ENCODE assay signal across 19 cellular contexts in the genomic region with DNA sequence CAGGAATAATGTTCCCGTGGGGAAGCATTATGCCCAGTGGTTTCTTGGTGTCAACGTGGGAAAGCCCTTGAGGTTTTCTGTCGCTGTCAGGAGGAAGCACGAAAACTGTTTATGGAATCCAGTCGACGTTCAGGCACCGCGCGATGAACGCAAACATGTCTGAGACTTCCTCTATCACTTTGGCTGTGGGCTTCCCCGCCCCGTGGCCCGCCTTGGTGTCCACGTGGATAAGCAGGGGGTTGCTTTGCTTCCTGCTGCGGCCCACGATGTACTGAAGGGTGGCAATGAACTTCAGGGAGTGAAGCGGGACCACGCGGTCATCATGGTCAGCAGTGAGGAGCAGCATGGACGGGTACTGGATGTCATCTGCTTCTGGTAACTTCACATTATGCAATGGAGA.
DNase-seq lines count a peak whose midpoint lies in the region; ATAC-seq and TF ChIP-seq lines count a peak whose summit lies in the region.
"Had no signal": no experiment of that assay in that cellular context is flagged by ENCODE, and none has a peak within 500 bp of the region (broad histone marks: within the 10 kb centered on the region; RNA-seq: fewer than 3 reads in every experiment).

No MANE protein-coding gene starts in this region.

- no peak overlapping the region for H4K91ac ChIP-seq in IMR-90 (ENCODE audit: insufficient read depth, low read depth, low read length)

- no peak overlapping the region for H3K18ac ChIP-seq in IMR-90 (ENCODE audit: low read depth, low read length)

- H4K5ac ChIP-seq in IMR-90 (ENCODE audit: low read depth, low read length): no peak overlapping the region

- DNase-seq in Calu3 (no peak), IMR-90 (no peak), glutamatergic neuron (no peak), gastrocnemius medialis (no peak), tibial artery (no peak), activated T-cell treated with anti-CD3 and anti-CD28 coated beads for 4 hours (no peak), dermis blood vessel endothelial cell (no peak)
- DNase-seq in activated naive CD4-positive, alpha-beta T cell treated with anti-CD3 and anti-CD28 coated beads, Interleukin-2, amount 50 U/mL, for 72 hours (ENCODE audit: low spot score in 2 of 2): no peak
- DNase-seq: C1 segment of cervical spinal cord; CD4-positive, alpha-beta memory T cell; COR-L47; DMS 273 treated with DMSO at 0.1 percent for 48 hours; DMS79; EL; GDM1; H9 had no signal

- H2BK20ac ChIP-seq in IMR-90 (ENCODE audit: low read depth, low read length): no peak overlapping the region

- no peak overlapping the region for H2AFZ ChIP-seq in IMR-90 (replicated peaks; ENCODE audit: low read length, poor library complexity)
- H2AFZ ChIP-seq: GM23338 had no signal

- no peak overlapping the region for H2AK5ac ChIP-seq in IMR-90 (ENCODE audit: low read depth, low read length)

- TF ChIP-seq CTCF in Calu3 (IDR thresholded peaks at IDR 0.05; ENCODE audit: unreplicated experiment): no peak
- no peak for TF ChIP-seq CTCF in IMR-90 (conservative IDR thresholded peaks at IDR 0.05; ENCODE audit: low read depth, low read length)
- TF ChIP-seq CTCF in glutamatergic neuron (IDR thresholded peaks at IDR 0.05; ENCODE audit: partially characterized antibody, unreplicated experiment): no peak
- TF ChIP-seq CTCF in gastrocnemius medialis (IDR thresholded peaks at IDR 0.05 in 4 of 5, conservative IDR thresholded peaks at IDR 0.05 in 1 of 5): no peak
- no peak for TF ChIP-seq CTCF in tibial artery (IDR thresholded peaks at IDR 0.05)

- no peaks in the 10 kb centered on the region for H3K9me3 Mint-ChIP-seq in Calu3 (ENCODE audit: low read depth, unreplicated experiment)
- H3K9me3 Mint-ChIP-seq in glutamatergic neuron (ENCODE audit: unreplicated experiment): peaks cover 13% of the 10 kb centered on the region
- peaks cover 0 to 4% of the 10 kb centered on the region in 2 donors for H3K9me3 Mint-ChIP-seq in activated naive CD4-positive, alpha-beta T cell treated with anti-CD3 and anti-CD28 coated beads, Interleukin-2, amount 50 U/mL, for 72 hours
- H3K9me3 Mint-ChIP-seq: GM23338, H9 had no signal

- H3K36me3 Mint-ChIP-seq in Calu3 (ENCODE audit: insufficient read depth, unreplicated experiment): peaks cover 5% of the 10 kb centered on the region
- peaks cover 22% of the 10 kb centered on the region for H3K36me3 Mint-ChIP-seq in glutamatergic neuron (ENCODE audit: unreplicated experiment)
- H3K36me3 Mint-ChIP-seq in activated naive CD4-positive, alpha-beta T cell treated with anti-CD3 and anti-CD28 coated beads, Interleukin-2, amount 50 U/mL, for 72 hours: peaks cover 35 to 39% of the 10 kb centered on the region in 2 donors

- no peak overlapping the region for H4K8ac ChIP-seq in IMR-90 (ENCODE audit: low read depth in 2 of 2, low read length in 2 of 2)

- peaks cover 6% of the 10 kb centered on the region; the same call in 1 of the 2 replicates for H3K9me1 ChIP-seq in IMR-90 (ENCODE audit: insufficient read depth, low read length)

- H2BK120ac ChIP-seq in IMR-90 (ENCODE audit: low read depth, low read length): no peak overlapping the region

- H3K4me3 ChIP-seq in IMR-90 (ENCODE audit: insufficient read depth, low read depth, low read length) (no peak overlapping the region), gastrocnemius medialis (peak overlapping the region in 2 of 4 donors; percentile 31 to 68), tibial artery (no peak overlapping the region)
- H3K4me3 ChIP-seq: GM12878, GM23338 had no signal

- no peaks in the 10 kb centered on the region; a peak in 1 of 4 replicates for H3K79me1 ChIP-seq in IMR-90 (ENCODE audit: low read depth in 1 of 2, low read length in 2 of 2)

- in situ Hi-C loops in IMR-90 (cut with MboI; ENCODE audit: low sequenced_read_pairs) (no loop called here), gastrocnemius medialis (cut with MboI; ENCODE audit: low sequenced_read_pairs in 4 of 4) (no loop called here)

- no peak overlapping the region for H3K9ac ChIP-seq in IMR-90 (ENCODE audit: low read depth, low read length)

- dilution Hi-C loops in IMR-90 (cut with HindIII; ENCODE audit: low sequenced_read_pairs, unreplicated experiment): no loop called here

- POLR2A ChIA-PET in IMR-90 (lab: Charles Lee; ENCODE audit: unreplicated experiment): no interaction called here

- no peak overlapping the region for H2BK5ac ChIP-seq in IMR-90 (ENCODE audit: low read depth, low read length, poor library complexity, severe bottlenecking)

- 91% methylated on average over 10 of the region's 20 CpGs; no CpG with 5 or more reads in 1 of the 2 experiments for WGBS in IMR-90 (ENCODE audit: extremely low coverage in 2 of 2, insufficient read length in 1 of 2), 2 experiments

- H3K4me1 Mint-ChIP-seq in Calu3 (ENCODE audit: low read depth, unreplicated experiment) (peaks cover 11% of the 10 kb centered on the region), glutamatergic neuron (ENCODE audit: low read depth, unreplicated experiment) (peaks cover 27% of the 10 kb centered on the region)

- H3K36me3 ChIP-seq in IMR-90 (ENCODE audit: control insufficient read depth, insufficient read depth, low read length) (peaks cover 23% of the 10 kb centered on the region), gastrocnemius medialis (peaks cover 0 to 40% of the 10 kb centered on the region in 2 donors), tibial artery (peaks cover 42 to 67% (median 66%) of the 10 kb centered on the region in 3 donors)

- no peaks in the 10 kb centered on the region; the same call in 1 of the 2 replicates for H3K4me1 ChIP-seq in IMR-90 (ENCODE audit: control insufficient read depth, insufficient read depth, low read length)
- peaks cover 60 to 70% of the 10 kb centered on the region in 2 donors for H3K4me1 ChIP-seq in gastrocnemius medialis
- H3K4me1 ChIP-seq in tibial artery: no peaks in the 10 kb centered on the region

- H3K23ac ChIP-seq in IMR-90 (ENCODE audit: low read depth, low read length): no peak overlapping the region

- TF ChIP-seq RAD21 in IMR-90 (IDR thresholded peaks at IDR 0.05; ENCODE audit: low read length): no peak

- ATAC-seq in IMR-90 (ENCODE audit: low read depth) (no peak), gastrocnemius medialis (no peak)
- ATAC-seq in activated naive CD4-positive, alpha-beta T cell treated with anti-CD3 and anti-CD28 coated beads, Interleukin-2, amount 50 U/mL, for 72 hours: no peak
- ATAC-seq: GM12878, GM23338, HCT116 had no signal

- no peak overlapping the region for H3K4me2 ChIP-seq in IMR-90 (ENCODE audit: low read depth, low read length)
- H3K4me2 ChIP-seq: GM23338 had no signal

- no peak overlapping the region for H3K4ac ChIP-seq in IMR-90 (ENCODE audit: low read depth, low read length)

- intact Hi-C loops in Calu3 (cut with micrococcal nuclease; ENCODE audit: unreplicated experiment) (no loop called here), IMR-90 (cut with micrococcal nuclease) (no loop called here), gastrocnemius medialis (cut with DNase I; ENCODE audit: low total_unique reads) (loop anchor here (2.0 kb wide), 2 partner anchors 99 to 125 kb away; partner anchors contain the start of gene PREP), tibial artery (cut with DNase I; ENCODE audit: low total_unique reads) (no loop called here)

- H3K27me3 Mint-ChIP-seq in Calu3 (ENCODE audit: unreplicated experiment) (no peaks in the 10 kb centered on the region), glutamatergic neuron (ENCODE audit: unreplicated experiment) (peaks cover 7% of the 10 kb centered on the region)
- H3K27me3 Mint-ChIP-seq: CD4-positive, alpha-beta memory T cell had no signal

- no peak overlapping the region for H2AK9ac ChIP-seq in IMR-90 (replicated peaks; ENCODE audit: low read depth, low read length, poor library complexity)

- no peak overlapping the region for H3K56ac ChIP-seq in IMR-90 (ENCODE audit: extremely low read depth, insufficient read depth, low read length)

- H3K27ac Mint-ChIP-seq in Calu3 (ENCODE audit: unreplicated experiment): no peak overlapping the region
- peak overlapping the region; percentile 33 for H3K27ac Mint-ChIP-seq in glutamatergic neuron (ENCODE audit: unreplicated experiment)
- H3K27ac Mint-ChIP-seq in activated naive CD4-positive, alpha-beta T cell treated with anti-CD3 and anti-CD28 coated beads, Interleukin-2, amount 50 U/mL, for 72 hours: no peak overlapping the region
- H3K27ac Mint-ChIP-seq: GM23338, H9 had no signal

- no peaks in the 10 kb centered on the region for H3K9me3 ChIP-seq in IMR-90 (ENCODE audit: control insufficient read depth, insufficient read depth, low read length)
- no peaks in the 10 kb centered on the region for H3K9me3 ChIP-seq in gastrocnemius medialis
- H3K9me3 ChIP-seq in tibial artery: no peaks in the 10 kb centered on the region

- CTCF ChIA-PET in Calu3 (lab: Charles Lee) (no interaction called here), IMR-90 (lab: Yijun Ruan, JAX) (no interaction called here)

- no peak overlapping the region for H2BK15ac ChIP-seq in IMR-90 (ENCODE audit: low read depth, low read length)

- H3K14ac ChIP-seq in IMR-90 (replicated peaks; ENCODE audit: low read depth, low read length): no peak overlapping the region

- TF ChIP-seq POLR2A in IMR-90 (IDR thresholded peaks at IDR 0.05; ENCODE audit: low read depth, low read length) (no peak), gastrocnemius medialis (IDR thresholded peaks at IDR 0.05) (no peak)

- H3K27me3 ChIP-seq in IMR-90 (ENCODE audit: control insufficient read depth, insufficient read depth, low read length) (no peaks in the 10 kb centered on the region), gastrocnemius medialis (no peaks in the 10 kb centered on the region), tibial artery (no peaks in the 10 kb centered on the region)

- BruUV-seq in Calu3 (replicated peaks; lab: Mats Ljungman, UMichigan) (TSS peak; percentile 56), IMR-90 (replicated peaks; lab: Mats Ljungman, UMichigan) (TSS peak; percentile 80)

- no peaks in the 10 kb centered on the region for H4K20me1 ChIP-seq in IMR-90 (ENCODE audit: insufficient read depth, low read length)

- H3K4me3 Mint-ChIP-seq in Calu3 (ENCODE audit: low read depth, unreplicated experiment): no peak overlapping the region
- H3K4me3 Mint-ChIP-seq in glutamatergic neuron (ENCODE audit: unreplicated experiment): no peak overlapping the region
- H3K4me3 Mint-ChIP-seq: CD4-positive, alpha-beta memory T cell; GM23338; H9 had no signal

- H3K27ac ChIP-seq in IMR-90 (ENCODE audit: insufficient read depth, low read length) (no peak overlapping the region), gastrocnemius medialis (peak overlapping the region; percentile 87 to 98 (median 96)), tibial artery (no peak overlapping the region)

TF ChIP-seq in IMR-90, 13 proteins besides CTCF, POLR2A, EP300 and RAD21 (continues in another document):
- TF ChIP-seq CHD1 (IDR thresholded peaks at IDR 0.05; ENCODE audit: low read depth, low read length) (no peak), FOS (IDR thresholded peaks at IDR 0.05; ENCODE audit: low read depth, low read length) (no peak), CEBPB (IDR thresholded peaks at IDR 0.05; ENCODE audit: low read depth, low read length) (no peak), MXI1 (IDR thresholded peaks at IDR 0.05; ENCODE audit: borderline replicate concordance, low read depth, low read length) (no peak), BHLHE40 (IDR thresholded peaks at IDR 0.05; ENCODE audit: low read depth, low read length) (no peak), SMC3 (IDR thresholded peaks at IDR 0.05; ENCODE audit: low read depth, low read length) (no peak), RCOR1 (IDR thresholded peaks at IDR 0.05; ENCODE audit: insufficient replicate concordance, low read length) (no peak)

Comparison
In these comparisons a context has a peak if more than half of its experiments do, and no peak if none do; other contexts are left out.
1. H3K27ac ChIP-seq: peak in gastrocnemius medialis (4 of 4); none in IMR-90 (single experiment) and tibial artery (0 of 2).